19 cellular contexts compared by ENCODE assay signal in genomic region chr13:114226088-114226487, GRCh38. TPM values are rescaled to one million over a fixed set of nuclear protein-coding genes. Genes with fewer than 3 reads are reported as not detected.
DNase-seq lines count a peak whose midpoint lies in the region; ATAC-seq and TF ChIP-seq lines count a peak whose summit lies in the region.
"Had no signal": no experiment of that assay in that cellular context is flagged by ENCODE, and none has a peak within 500 bp of the region (broad histone marks: within the 10 kb centered on the region; RNA-seq: fewer than 3 reads in every experiment).

No MANE protein-coding gene starts in this region.

- no peak overlapping the region for H3K56ac ChIP-seq in IMR-90 (ENCODE audit: extremely low read depth, insufficient read depth, low read length)

- H2AK9ac ChIP-seq in IMR-90 (replicated peaks; ENCODE audit: low read depth, low read length, poor library complexity), result peak overlapping the region; percentile 60

- H3K27me3 ChIP-seq in IMR-90 (ENCODE audit: control insufficient read depth, insufficient read depth, low read length), result no peaks in the 10 kb centered on the region
- H3K27me3 ChIP-seq: breast epithelium had no signal

- TF ChIP-seq POLR2A in IMR-90 (IDR thresholded peaks at IDR 0.05; ENCODE audit: low read depth, low read length), result no peak

- peaks cover 35 to 52% of the 10 kb centered on the region in 2 donors for H3K4me1 Mint-ChIP-seq in natural killer cell

- POLR2A ChIA-PET in IMR-90 (lab: Charles Lee; ENCODE audit: unreplicated experiment), result interaction anchor here (0.6 kb wide), 1 partner anchor 212 kb away, joined by 3 read pairs; no protein-coding TSS in a partner anchor

- no peak overlapping the region for H3K4me3 Mint-ChIP-seq in natural killer cell
- H3K4me3 Mint-ChIP-seq: activated CD4-positive, alpha-beta memory T cell treated with anti-CD3 and anti-CD28 coated beads, Interleukin-2, amount 10 ng/mL, durations not matched to agents 7 days and 5 days had no signal

- in situ Hi-C loops in IMR-90 (cut with MboI; ENCODE audit: low sequenced_read_pairs), result no loop called here
- in situ Hi-C loops in GM13976 (cut with MboI; ENCODE audit: low sequenced_read_pairs, unreplicated experiment), result no loop called here

- no peaks in the 10 kb centered on the region for H3K9me3 ChIP-seq in IMR-90 (ENCODE audit: control insufficient read depth, insufficient read depth, low read length)
- H3K9me3 ChIP-seq: breast epithelium, thoracic aorta had no signal

- TF ChIP-seq CTCF in IMR-90 (conservative IDR thresholded peaks at IDR 0.05; ENCODE audit: low read depth, low read length) (no peak), natural killer cell (IDR thresholded peaks at IDR 0.05) (no peak), GM13976 (IDR thresholded peaks at IDR 0.05; ENCODE audit: borderline replicate concordance, control extremely low read depth, extremely low read depth, insufficient read depth, missing control alignments) (no peak)

- H3K4me1 ChIP-seq in IMR-90 (ENCODE audit: control insufficient read depth, insufficient read depth, low read length), result peaks cover 10% of the 10 kb centered on the region

- no peak overlapping the region for H3K27ac ChIP-seq in IMR-90 (ENCODE audit: insufficient read depth, low read length)
- H3K27ac ChIP-seq: breast epithelium, GM23248, thoracic aorta had no signal

- no TSS peak for BruUV-seq in IMR-90 (replicated peaks; lab: Mats Ljungman, UMichigan)

- no peak overlapping the region for H3K9ac ChIP-seq in IMR-90 (ENCODE audit: low read depth, low read length)
- H3K9ac ChIP-seq: GM23248 had no signal

- no peaks in the 10 kb centered on the region for H4K20me1 ChIP-seq in IMR-90 (ENCODE audit: insufficient read depth, low read length)

- no peaks in the 10 kb centered on the region for H3K36me3 ChIP-seq in IMR-90 (ENCODE audit: control insufficient read depth, insufficient read depth, low read length)
- H3K36me3 ChIP-seq: breast epithelium, thoracic aorta had no signal

- H4K5ac ChIP-seq in IMR-90 (ENCODE audit: low read depth, low read length), result no peak overlapping the region

- H3K18ac ChIP-seq in IMR-90 (ENCODE audit: low read depth, low read length), result no peak overlapping the region

- peak overlapping the region; percentile 69 for H3K4ac ChIP-seq in IMR-90 (ENCODE audit: low read depth, low read length)

- peak overlapping the region; percentile 42 for H4K91ac ChIP-seq in IMR-90 (ENCODE audit: insufficient read depth, low read depth, low read length)

- 92% methylated on average over 8 of the region's 11 CpGs; no CpG with 5 or more reads in 1 of the 2 experiments for WGBS in IMR-90 (ENCODE audit: extremely low coverage in 2 of 2, insufficient read length in 1 of 2), 2 experiments

- CTCF ChIA-PET in IMR-90 (lab: Yijun Ruan, JAX), result no interaction called here

- peaks cover 0 to 4% of the 10 kb centered on the region in 2 donors for H3K9me3 Mint-ChIP-seq in activated naive CD4-positive, alpha-beta T cell treated with anti-CD3 and anti-CD28 coated beads, Interleukin-2, amount 50 U/mL, for 72 hours
- no peaks in the 10 kb centered on the region for H3K9me3 Mint-ChIP-seq in natural killer cell
- H3K9me3 Mint-ChIP-seq: activated CD4-positive, alpha-beta memory T cell treated with anti-CD3 and anti-CD28 coated beads, Interleukin-2, amount 10 ng/mL, durations not matched to agents 7 days and 5 days had no signal

- dilution Hi-C loops in IMR-90 (cut with HindIII; ENCODE audit: low sequenced_read_pairs, unreplicated experiment), result no loop called here

- peak overlapping the region in 1 of 2 donors; percentile 74 for H3K27ac Mint-ChIP-seq in activated naive CD4-positive, alpha-beta T cell treated with anti-CD3 and anti-CD28 coated beads, Interleukin-2, amount 50 U/mL, for 72 hours
- H3K27ac Mint-ChIP-seq in natural killer cell, result peak overlapping the region; percentile 19 to 46
- H3K27ac Mint-ChIP-seq: activated CD4-positive, alpha-beta memory T cell treated with anti-CD3 and anti-CD28 coated beads, Interleukin-2, amount 10 ng/mL, durations not matched to agents 7 days and 5 days had no signal

- H3K4me3 ChIP-seq in IMR-90 (ENCODE audit: insufficient read depth, low read depth, low read length), result no peak overlapping the region
- H3K4me3 ChIP-seq: breast epithelium, GM23248, thoracic aorta had no signal

- H3K4me2 ChIP-seq in IMR-90 (ENCODE audit: low read depth, low read length), result no peak overlapping the region

- DNase-seq in activated CD4-positive, alpha-beta T cell treated with anti-CD3 and anti-CD28 coated beads, Interleukin-2, amount 50 U/mL, for 1 hour, result peak; percentile 16
- DNase-seq in activated CD4-positive, alpha-beta T cell treated with anti-CD3 and anti-CD28 coated beads for 4 hours, result no peak
- DNase-seq in IMR-90 (no peak), natural killer cell (peak; percentile 32), GM13976 (ENCODE audit: low spot score) (no peak), mesenteric fat pad (ENCODE audit: low spot score) (no peak)
- no peak for DNase-seq in activated naive CD4-positive, alpha-beta T cell treated with anti-CD3 and anti-CD28 coated beads, Interleukin-2, amount 50 U/mL, for 72 hours (ENCODE audit: low spot score in 2 of 2)

- no peak overlapping the region for H3K14ac ChIP-seq in IMR-90 (replicated peaks; ENCODE audit: low read depth, low read length)

- H3K36me3 Mint-ChIP-seq in activated naive CD4-positive, alpha-beta T cell treated with anti-CD3 and anti-CD28 coated beads, Interleukin-2, amount 50 U/mL, for 72 hours, result no peaks in the 10 kb centered on the region
- no peaks in the 10 kb centered on the region for H3K36me3 Mint-ChIP-seq in natural killer cell

- H3K79me1 ChIP-seq in IMR-90 (ENCODE audit: low read depth in 1 of 2, low read length in 2 of 2), result peaks cover 0 to 3% of the 10 kb centered on the region in 2 experiments; a peak in 2 of 4 replicates

- H2AK5ac ChIP-seq in IMR-90 (ENCODE audit: low read depth, low read length), result peak overlapping the region; percentile 95

- H2BK5ac ChIP-seq in IMR-90 (ENCODE audit: low read depth, low read length, poor library complexity, severe bottlenecking), result no peak overlapping the region

- H2BK120ac ChIP-seq in IMR-90 (ENCODE audit: low read depth, low read length), result peak overlapping the region; percentile 52

- peak overlapping the region; percentile 66 for H2AFZ ChIP-seq in IMR-90 (replicated peaks; ENCODE audit: low read length, poor library complexity)
- H2AFZ ChIP-seq: GM23248 had no signal

- H3K23ac ChIP-seq in IMR-90 (ENCODE audit: low read depth, low read length), result no peak overlapping the region

- H3K27me3 Mint-ChIP-seq in natural killer cell (ENCODE audit: low read depth in 2 of 2), result peaks cover 4 to 13% of the 10 kb centered on the region in 2 donors

- intact Hi-C loops in IMR-90 (cut with micrococcal nuclease) (loop anchor here (1.0 to 5.0 kb wide), 5 partner anchors 95 to 409 kb away; partner anchors contain the start of gene GAS6), natural killer cell (cut with micrococcal nuclease) (loop anchor here (1.0 to 5.0 kb wide), 6 partner anchors 83 to 409 kb away; partner anchors contain the start of gene RASA3)

- TF ChIP-seq RAD21 in IMR-90 (IDR thresholded peaks at IDR 0.05; ENCODE audit: low read length), result no peak

- H2BK20ac ChIP-seq in IMR-90 (ENCODE audit: low read depth, low read length), result peak overlapping the region; percentile 86

- H4K8ac ChIP-seq in IMR-90 (ENCODE audit: low read depth in 2 of 2, low read length in 2 of 2), result peak overlapping the region in 1 of 2 experiments; percentile 32; a peak in 1 of 4 replicates

- no peaks in the 10 kb centered on the region for H3K9me1 ChIP-seq in IMR-90 (ENCODE audit: insufficient read depth, low read length)

- no peak for ATAC-seq in IMR-90 (ENCODE audit: low read depth)
- ATAC-seq in activated naive CD4-positive, alpha-beta T cell treated with anti-CD3 and anti-CD28 coated beads, Interleukin-2, amount 50 U/mL, for 72 hours, result peak; percentile 11 to 34
- peak; percentile 51 to 73 (median 71) for ATAC-seq in natural killer cell
- ATAC-seq in HG02759 (IDR thresholded peaks at IDR 0.05; ENCODE audit: unreplicated experiment), result no peak

- peak overlapping the region; percentile 32; the same call in 2 of the 3 replicates for H2BK15ac ChIP-seq in IMR-90 (ENCODE audit: low read depth, low read length)

TF ChIP-seq in IMR-90, 13 proteins besides CTCF, POLR2A, EP300 and RAD21 (continues in another document):
- TF ChIP-seq MAZ (IDR thresholded peaks at IDR 0.05; ENCODE audit: borderline replicate concordance, low read depth, low read length) (no peak), FOS (IDR thresholded peaks at IDR 0.05; ENCODE audit: low read depth, low read length) (no peak), CEBPB (IDR thresholded peaks at IDR 0.05; ENCODE audit: low read depth, low read length) (no peak), RCOR1 (IDR thresholded peaks at IDR 0.05; ENCODE audit: insufficient replicate concordance, low read length) (no peak), CHD1 (IDR thresholded peaks at IDR 0.05; ENCODE audit: low read depth, low read length) (no peak), NFE2L2 (IDR thresholded peaks at IDR 0.05; ENCODE audit: low read depth, low read length) (no peak)

RNA-seq across cellular contexts. Expression of gene CDC16, which starts 8.6 kb away (rescaled TPM):
- total RNA-seq in IMR-90 (2012; rRNA removed), result 41.6 and 52.8 TPM in 2 replicates
- polyA plus RNA-seq in IMR-90 (2012; rRNA removed), result 56.2 and 66.6 TPM in 2 replicates
- 21.1 and 24.5 TPM in 2 replicates for polyA plus RNA-seq in IMR-90 (2012; cell fraction: cytosol; rRNA removed)
- polyA plus RNA-seq in IMR-90 (2012; cell fraction: nucleus; rRNA removed; ENCODE audit: low replicate concordance), result 32.5 and 200 TPM in 2 replicates
- 100 to 1,000 TPM in 1 of 2 donors, 10 to 100 TPM in 1; 85.1 to 108 TPM for total RNA-seq in activated naive CD4-positive, alpha-beta T cell treated with anti-CD3 and anti-CD28 coated beads, Interleukin-2, amount 50 U/mL, for 72 hours
- total RNA-seq in natural killer cell, result 10 to 100 TPM; 61.4 to 75.9 (median 70.7) TPM
- total RNA-seq in mesenteric fat pad, result 70.0 TPM

RNA-seq across cellular contexts. Expression of gene CFAP97D2, which starts 47.0 kb away (rescaled TPM):
- total RNA-seq in IMR-90 (2012; rRNA removed), result not detected in 2 replicates
- not detected in 2 replicates for polyA plus RNA-seq in IMR-90 (2012; rRNA removed)
- not detected in 2 replicates for polyA plus RNA-seq in IMR-90 (2012; cell fraction: cytosol; rRNA removed)
- polyA plus RNA-seq in IMR-90 (2012; cell fraction: nucleus; rRNA removed; ENCODE audit: low replicate concordance), result not detected in 2 replicates
- not detected for total RNA-seq in activated naive CD4-positive, alpha-beta T cell treated with anti-CD3 and anti-CD28 coated beads, Interleukin-2, amount 50 U/mL, for 72 hours
- total RNA-seq in natural killer cell, result 1 to 10 TPM in 1 of 3 donors, under 1 TPM in 1, not detected in 1; 0.45 to 7.7 TPM
- not detected for total RNA-seq in mesenteric fat pad
- total RNA-seq: A673; activated CD4-positive, alpha-beta memory T cell treated with anti-CD3 and anti-CD28 coated beads, Interleukin-2, amount 10 ng/mL, durations not matched to agents 7 days and 5 days; breast epithelium; Calu3; frontal cortex; GM23248; HT-29; lower leg skin; M059J; Right ventricle myocardium inferior; thoracic aorta had no signal
- polyA plus RNA-seq: GM23248 had no signal

RNA-seq across cellular contexts. Expression of gene UPF3A, which starts 55.3 kb away (rescaled TPM):
- total RNA-seq in IMR-90 (2012; rRNA removed) (11.7 and 17.5 TPM in 2 replicates), natural killer cell (10 to 100 TPM; 37.8 to 66.5 (median 44.7) TPM), mesenteric fat pad (39.6 TPM)
- polyA plus RNA-seq in IMR-90 (2012; rRNA removed), result 47.2 and 51.6 TPM in 2 replicates
- polyA plus RNA-seq in IMR-90 (2012; cell fraction: cytosol; rRNA removed), result 16.1 and 25.1 TPM in 2 replicates
- polyA plus RNA-seq in IMR-90 (2012; cell fraction: nucleus; rRNA removed; ENCODE audit: low replicate concordance), result 42.5 and 154 TPM in 2 replicates
- 10 to 100 TPM; 42.2 to 76.8 TPM for total RNA-seq in activated naive CD4-positive, alpha-beta T cell treated with anti-CD3 and anti-CD28 coated beads, Interleukin-2, amount 50 U/mL, for 72 hours

Comparison
In these comparisons a context has a peak if more than half of its experiments do, and no peak if none do; other contexts are left out.
1. DNase-seq: peak in activated CD4-positive, alpha-beta T cell treated with anti-CD3 and anti-CD28 coated beads, Interleukin-2, amount 50 U/mL, for 1 hour (single experiment) and natural killer cell (single experiment); none in activated CD4-positive, alpha-beta T cell treated with anti-CD3 and anti-CD28 coated beads for 4 hours (0 of 2), IMR-90 (single experiment), activated naive CD4-positive, alpha-beta T cell treated with anti-CD3 and anti-CD28 coated beads, Interleukin-2, amount 50 U/mL, for 72 hours (0 of 2), GM13976 (single experiment) and mesenteric fat pad (single experiment).
2. ATAC-seq: peak in activated naive CD4-positive, alpha-beta T cell treated with anti-CD3 and anti-CD28 coated beads, Interleukin-2, amount 50 U/mL, for 72 hours (2 of 2) and natural killer cell (3 of 3); none in IMR-90 (single experiment) and HG02759 (single experiment).